Comparison of ENCODE assay signal across 15 cellular contexts in the genomic region with DNA sequence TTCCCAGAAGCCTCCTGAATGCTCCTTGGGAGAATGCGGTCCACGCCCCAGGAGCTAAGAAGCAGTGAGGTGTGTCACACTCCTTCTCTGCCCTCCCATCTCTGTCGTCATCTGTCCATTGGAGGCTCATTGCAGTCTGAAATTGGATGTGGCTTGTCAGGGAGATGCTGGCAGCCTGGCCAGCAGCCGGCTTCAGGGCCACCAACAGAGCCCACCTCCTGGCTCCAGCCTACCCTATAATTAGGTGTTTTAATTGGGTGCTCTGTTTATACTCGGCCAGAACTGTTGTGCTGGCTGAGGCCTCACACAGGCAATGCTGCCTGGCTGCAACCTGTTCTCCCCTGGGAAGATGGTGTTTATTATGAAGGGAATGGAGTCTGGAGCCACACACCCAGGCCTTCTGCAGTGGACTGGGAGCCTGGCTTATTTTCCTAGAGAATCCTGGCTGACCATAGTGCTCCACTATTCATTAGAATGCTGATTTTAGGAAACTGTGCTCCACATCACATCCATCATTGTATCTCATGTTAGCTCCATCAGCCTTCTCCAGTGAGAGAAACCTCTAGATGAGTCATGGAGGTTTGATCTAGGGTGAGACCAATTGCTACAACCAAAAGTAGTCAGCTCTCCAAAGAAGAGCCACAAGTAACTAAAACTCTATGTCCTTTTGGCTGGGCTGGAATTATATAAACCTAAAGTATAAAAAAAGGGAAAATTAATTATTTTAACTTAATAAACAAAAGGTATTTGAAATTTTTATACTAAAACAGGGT.
A peak's percentile ranks its signal among the peaks of the same experiment; 100 is the strongest.
DNase-seq lines count a peak whose midpoint lies in the region; ATAC-seq and TF ChIP-seq lines count a peak whose summit lies in the region.
"Had no signal": no experiment of that assay in that cellular context is flagged by ENCODE, and none has a peak within 500 bp of the region (broad histone marks: within the 10 kb centered on the region; RNA-seq: fewer than 3 reads in every experiment).

No MANE protein-coding gene starts in this region.

- CTCF ChIA-PET in activated naive CD4-positive, alpha-beta T cell treated with anti-CD3 and anti-CD28 coated beads, Interleukin-2, amount 10 ng/mL, durations not matched to agents 7 days and 5 days (lab: Charles Lee): interaction anchor here (0.8 to 2.6 kb wide), 6 partner anchors 26 to 123 kb away, joined by 3 to 11 read pairs (median 6); a partner anchor contains a TSS

- peak overlapping the region; percentile 23 for H3K27ac Mint-ChIP-seq in activated naive CD4-positive, alpha-beta T cell treated with anti-CD3 and anti-CD28 coated beads, Interleukin-2, amount 50 U/mL, for 24 hours
- no peak overlapping the region for H3K27ac Mint-ChIP-seq in activated naive CD4-positive, alpha-beta T cell treated with anti-CD3 and anti-CD28 coated beads, Interleukin-2, amount 10 ng/mL, durations not matched to agents 7 days and 5 days
- no peak overlapping the region for H3K27ac Mint-ChIP-seq in stimulated activated effector memory CD8-positive, alpha-beta T cell treated with anti-CD3 and anti-CD28 coated beads, Interleukin-12 subunit alpha, Interleukin-12 subunit beta, amount 100 ng/mL, for 72 hours

- in situ Hi-C loops in brain microvascular endothelial cell (cut with HindIII; ENCODE audit: low pct_ligation_motif_present, low sequenced_read_pairs): no loop called here

- no peaks in the 10 kb centered on the region for H3K36me3 ChIP-seq in brain microvascular endothelial cell (replicated peaks)
- H3K36me3 ChIP-seq: right lobe of liver, vagina had no signal

- no peak overlapping the region for H3K4me3 ChIP-seq in brain microvascular endothelial cell (ENCODE audit: low read depth, low read length)
- H3K4me3 ChIP-seq: hepatocyte, right lobe of liver, vagina had no signal

- peaks cover 2% of the 10 kb centered on the region for H3K9me3 Mint-ChIP-seq in activated naive CD4-positive, alpha-beta T cell treated with anti-CD3 and anti-CD28 coated beads, Interleukin-2, amount 50 U/mL, for 24 hours
- no peaks in the 10 kb centered on the region for H3K9me3 Mint-ChIP-seq in activated naive CD4-positive, alpha-beta T cell treated with anti-CD3 and anti-CD28 coated beads, Interleukin-2, amount 10 ng/mL, durations not matched to agents 7 days and 5 days
- H3K9me3 Mint-ChIP-seq in stimulated activated effector memory CD8-positive, alpha-beta T cell treated with anti-CD3 and anti-CD28 coated beads, Interleukin-12 subunit alpha, Interleukin-12 subunit beta, amount 100 ng/mL, for 72 hours: peaks cover 2% of the 10 kb centered on the region

- ATAC-seq in stimulated activated effector memory CD8-positive, alpha-beta T cell treated with anti-CD3 and anti-CD28 coated beads, Interleukin-12 subunit alpha, Interleukin-12 subunit beta, amount 100 ng/mL, for 72 hours: peak; percentile 59
- ATAC-seq: right lobe of liver, Right ventricle myocardium inferior had no signal

- H3K27ac ChIP-seq in brain microvascular endothelial cell: no peak overlapping the region
- H3K27ac ChIP-seq: hepatocyte, right lobe of liver, vagina had no signal

- no peak overlapping the region for H3K4me3 Mint-ChIP-seq in activated naive CD4-positive, alpha-beta T cell treated with anti-CD3 and anti-CD28 coated beads, Interleukin-2, amount 50 U/mL, for 24 hours
- no peak overlapping the region for H3K4me3 Mint-ChIP-seq in activated naive CD4-positive, alpha-beta T cell treated with anti-CD3 and anti-CD28 coated beads, Interleukin-2, amount 10 ng/mL, durations not matched to agents 7 days and 5 days
- H3K4me3 Mint-ChIP-seq in stimulated activated effector memory CD8-positive, alpha-beta T cell treated with anti-CD3 and anti-CD28 coated beads, Interleukin-12 subunit alpha, Interleukin-12 subunit beta, amount 100 ng/mL, for 72 hours: no peak overlapping the region

- no peaks in the 10 kb centered on the region for H3K27me3 Mint-ChIP-seq in activated naive CD4-positive, alpha-beta T cell treated with anti-CD3 and anti-CD28 coated beads, Interleukin-2, amount 50 U/mL, for 24 hours
- H3K27me3 Mint-ChIP-seq in activated naive CD4-positive, alpha-beta T cell treated with anti-CD3 and anti-CD28 coated beads, Interleukin-2, amount 10 ng/mL, durations not matched to agents 7 days and 5 days: peaks cover 10% of the 10 kb centered on the region

- H3K27me3 ChIP-seq in brain microvascular endothelial cell (replicated peaks): no peaks in the 10 kb centered on the region
- H3K27me3 ChIP-seq: hepatocyte, right lobe of liver, vagina had no signal

- DNase-seq in activated naive CD4-positive, alpha-beta T cell treated with anti-CD3 and anti-CD28 coated beads, Interleukin-2, amount 10 ng/mL, durations not matched to agents 7 days and 5 days: no peak
- DNase-seq in NCI-H2081 treated with DMSO at 0.1 percent for 48 hours (lab: John Stamatoyannopoulos, UW): peak; percentile 89
- DNase-seq in cerebellar cortex (ENCODE audit: low spot score): peak; percentile 82
- DNase-seq in stimulated activated effector memory CD8-positive, alpha-beta T cell treated with anti-CD3 and anti-CD28 coated beads, Interleukin-12 subunit alpha, Interleukin-12 subunit beta, amount 100 ng/mL, for 72 hours (ENCODE audit: low spot score in 2 of 2): no peak
- DNase-seq in NCI-H1436 (lab: John Stamatoyannopoulos, UW): no peak
- no peak for DNase-seq in effector CD4-positive, alpha-beta T cell
- DNase-seq in brain microvascular endothelial cell: no peak
- DNase-seq: activated CD4-positive, CD25-positive, alpha-beta regulatory T cell; dermis blood vessel endothelial cell; NCI-H2029 treated with DMSO at 0.1 percent for 48 hours; right lobe of liver had no signal

- H3K4me1 Mint-ChIP-seq in activated naive CD4-positive, alpha-beta T cell treated with anti-CD3 and anti-CD28 coated beads, Interleukin-2, amount 50 U/mL, for 24 hours: peaks cover 54% of the 10 kb centered on the region
- peaks cover 50% of the 10 kb centered on the region for H3K4me1 Mint-ChIP-seq in activated naive CD4-positive, alpha-beta T cell treated with anti-CD3 and anti-CD28 coated beads, Interleukin-2, amount 10 ng/mL, durations not matched to agents 7 days and 5 days
- H3K4me1 Mint-ChIP-seq in stimulated activated effector memory CD8-positive, alpha-beta T cell treated with anti-CD3 and anti-CD28 coated beads, Interleukin-12 subunit alpha, Interleukin-12 subunit beta, amount 100 ng/mL, for 72 hours: peaks cover 42% of the 10 kb centered on the region

- no peak for TF ChIP-seq CTCF in brain microvascular endothelial cell (IDR thresholded peaks at IDR 0.05; ENCODE audit: low read depth, low read length, missing control alignments)

- peaks cover 4% of the 10 kb centered on the region for H3K36me3 Mint-ChIP-seq in activated naive CD4-positive, alpha-beta T cell treated with anti-CD3 and anti-CD28 coated beads, Interleukin-2, amount 50 U/mL, for 24 hours
- peaks cover 4% of the 10 kb centered on the region for H3K36me3 Mint-ChIP-seq in activated naive CD4-positive, alpha-beta T cell treated with anti-CD3 and anti-CD28 coated beads, Interleukin-2, amount 10 ng/mL, durations not matched to agents 7 days and 5 days
- H3K36me3 Mint-ChIP-seq in stimulated activated effector memory CD8-positive, alpha-beta T cell treated with anti-CD3 and anti-CD28 coated beads, Interleukin-12 subunit alpha, Interleukin-12 subunit beta, amount 100 ng/mL, for 72 hours: peaks cover 1% of the 10 kb centered on the region

Comparison
In these comparisons a context has a peak if more than half of its experiments do, and no peak if none do; other contexts are left out.
1. DNase-seq: peak in NCI-H2081 treated with DMSO at 0.1 percent for 48 hours (single experiment) and cerebellar cortex (single experiment); none in activated naive CD4-positive, alpha-beta T cell treated with anti-CD3 and anti-CD28 coated beads, Interleukin-2, amount 10 ng/mL, durations not matched to agents 7 days and 5 days (single experiment), stimulated activated effector memory CD8-positive, alpha-beta T cell treated with anti-CD3 and anti-CD28 coated beads, Interleukin-12 subunit alpha, Interleukin-12 subunit beta, amount 100 ng/mL, for 72 hours (0 of 2), NCI-H1436 (single experiment), effector CD4-positive, alpha-beta T cell (single experiment) and brain microvascular endothelial cell (single experiment).